In genomic region chr9:113520109-113520642, GRCh38 we compare ENCODE assay signal across 9 cellular contexts. TPM values are rescaled to one million over a fixed set of nuclear protein-coding genes. Genes with fewer than 3 reads are reported as not detected.
DNase-seq lines count a peak whose midpoint lies in the region; ATAC-seq and TF ChIP-seq lines count a peak whose summit lies in the region.
"Had no signal": no experiment of that assay in that cellular context is flagged by ENCODE, and none has a peak within 500 bp of the region (broad histone marks: within the 10 kb centered on the region; RNA-seq: fewer than 3 reads in every experiment).

No MANE protein-coding gene starts in this region.

- no peak overlapping the region for H3K4me2 ChIP-seq in MM.1S (ENCODE audit: low read depth, low read length)

- H3K4me1 ChIP-seq in MM.1S (ENCODE audit: low read length) (peaks cover 74% of the 10 kb centered on the region), suprapubic skin (peaks cover 32% of the 10 kb centered on the region)

- H3K79me2 ChIP-seq in MM.1S (ENCODE audit: low read length) = peaks cover 35% of the 10 kb centered on the region

- H2AFZ ChIP-seq in MM.1S (ENCODE audit: low read length) = no peak overlapping the region

- no peaks in the 10 kb centered on the region for H3K36me3 ChIP-seq in MM.1S (replicated peaks; ENCODE audit: insufficient read depth, low read length)
- H3K36me3 ChIP-seq in suprapubic skin = no peaks in the 10 kb centered on the region

- H3K27ac ChIP-seq in MM.1S (ENCODE audit: low read length) = no peak overlapping the region
- no peak overlapping the region for H3K27ac ChIP-seq in suprapubic skin

- TF ChIP-seq EP300 in suprapubic skin (IDR thresholded peaks at IDR 0.05) = no peak

- H3K4me3 ChIP-seq in MM.1S (ENCODE audit: low read length) (no peak overlapping the region), suprapubic skin (no peak overlapping the region)
- H3K4me3 ChIP-seq: skin epidermis had no signal

- no peak for TF ChIP-seq POLR2A in suprapubic skin (IDR thresholded peaks at IDR 0.05)

- TF ChIP-seq CTCF in MM.1S (IDR thresholded peaks at IDR 0.05; ENCODE audit: low read length) = no peak
- TF ChIP-seq CTCF in suprapubic skin (IDR thresholded peaks at IDR 0.05) = no peak

- peaks cover 34% of the 10 kb centered on the region for H3F3A ChIP-seq in MM.1S (ENCODE audit: insufficient read depth, low read length)

- DNase-seq in activated T-cell treated with anti-CD3 and anti-CD28 coated beads for 4 hours (peak; percentile 9), glomerular visceral epithelial cell (ENCODE audit: extremely low spot score) (peak; percentile 96), MM.1S (no peak), suprapubic skin (ENCODE audit: low spot score in 2 of 2) (no peak), NCI-H2107 treated with DMSO at 0.1 percent for 48 hours (lab: John Stamatoyannopoulos, UW; ENCODE audit: unreplicated experiment) (no peak)
- DNase-seq in stimulated activated CD8-positive, alpha-beta memory T cell treated with anti-CD3 and anti-CD28 coated beads, Interleukin-2, amount 100 ng/mL, for 48 hours (ENCODE audit: low read depth in 2 of 2) = peak; percentile 26 to 34

- 86% methylated on average over 6 of the region's 6 CpGs for WGBS in suprapubic skin

- no peaks in the 10 kb centered on the region for H3K27me3 ChIP-seq in MM.1S (replicated peaks; ENCODE audit: insufficient read depth, low read length)
- H3K27me3 ChIP-seq in suprapubic skin = no peaks in the 10 kb centered on the region

- no peaks in the 10 kb centered on the region for H3K9me3 ChIP-seq in MM.1S (replicated peaks; ENCODE audit: insufficient read depth, low read length)
- no peaks in the 10 kb centered on the region for H3K9me3 ChIP-seq in suprapubic skin

- no peaks in the 10 kb centered on the region for H3K9me2 ChIP-seq in MM.1S (replicated peaks; ENCODE audit: insufficient read depth, low read length)

- H3K9ac ChIP-seq in MM.1S (ENCODE audit: low read length) = no peak overlapping the region

- peak; percentile 13 for ATAC-seq in HG03045 (IDR thresholded peaks at IDR 0.05; ENCODE audit: unreplicated experiment)
- no peak for ATAC-seq in HG03460 (IDR thresholded peaks at IDR 0.05; ENCODE audit: unreplicated experiment)

- H4K20me1 ChIP-seq in MM.1S (ENCODE audit: insufficient read depth, low read length) = no peaks in the 10 kb centered on the region

RNA-seq across cellular contexts. Expression of gene RGS3, which starts 56.6 kb away (rescaled TPM):
- total RNA-seq in suprapubic skin = 10 to 100 TPM; 11.0 to 18.8 (median 16.0) TPM

Comparison
In these comparisons a context has a peak if more than half of its experiments do, and no peak if none do; other contexts are left out.
1. DNase-seq: peak in activated T-cell treated with anti-CD3 and anti-CD28 coated beads for 4 hours (single experiment), glomerular visceral epithelial cell (single experiment) and stimulated activated CD8-positive, alpha-beta memory T cell treated with anti-CD3 and anti-CD28 coated beads, Interleukin-2, amount 100 ng/mL, for 48 hours (2 of 2); none in MM.1S (single experiment), suprapubic skin (0 of 2) and NCI-H2107 treated with DMSO at 0.1 percent for 48 hours (single experiment).